ENCODE assay signal across 1 cellular context in genomic region chr4:77009511-77010120, GRCh38.
TF ChIP-seq lines count a peak whose summit lies in the region.

No MANE protein-coding gene starts in this region.

TF ChIP-seq in IMR-90, 13 proteins besides CTCF, POLR2A, EP300 and RAD21 (continued from another document):
- TF ChIP-seq ELK1 (IDR thresholded peaks at IDR 0.05; ENCODE audit: borderline replicate concordance, low read depth, low read length): no peak
- no peak for TF ChIP-seq RFX5 (IDR thresholded peaks at IDR 0.05; ENCODE audit: low read depth, low read length)
- no peak for TF ChIP-seq BHLHE40 (IDR thresholded peaks at IDR 0.05; ENCODE audit: low read depth, low read length)
- TF ChIP-seq MXI1 (IDR thresholded peaks at IDR 0.05; ENCODE audit: borderline replicate concordance, low read depth, low read length): no peak
- no peak for TF ChIP-seq RCOR1 (IDR thresholded peaks at IDR 0.05; ENCODE audit: insufficient replicate concordance, low read length)
